Comparison of ENCODE assay signal across 8 cellular contexts in genomic region chr7:73682745-73683055, GRCh38. TPM values are rescaled to one million over a fixed set of nuclear protein-coding genes. Genes with fewer than 3 reads are reported as not detected.
A peak's percentile ranks its signal among the peaks of the same experiment; 100 is the strongest.
DNase-seq lines count a peak whose midpoint lies in the region; ATAC-seq and TF ChIP-seq lines count a peak whose summit lies in the region.

No MANE protein-coding gene starts in this region.

- H3K4me1 Mint-ChIP-seq in chondrocyte (ENCODE audit: low read depth): peaks cover 37% of the 10 kb centered on the region

- H3K9ac ChIP-seq in HUES6 (ENCODE audit: low read length): peak overlapping the region; percentile 89

- no peaks in the 10 kb centered on the region for H3K9me3 Mint-ChIP-seq in chondrocyte (ENCODE audit: low read depth)

- peak overlapping the region; percentile 82 for H3K4me3 ChIP-seq in GM06990 (replicated peaks; ENCODE audit: low read depth, low read length)
- peak overlapping the region; percentile 93 for H3K4me3 ChIP-seq in HUES6 (ENCODE audit: low read depth, low read length)
- peak overlapping the region; percentile 93 to 97 for H3K4me3 ChIP-seq in muscle layer of duodenum (ENCODE audit: low read depth in 1 of 2, low read length in 2 of 2)

- peak overlapping the region; percentile 98 for H3K4me3 Mint-ChIP-seq in chondrocyte (ENCODE audit: unreplicated experiment)

- DNase-seq in GM06990 (ENCODE audit: extremely low read depth, insufficient read length): no peak
- DNase-seq in chondrocyte (ENCODE audit: low spot score): no peak
- DNase-seq in LoVo (ENCODE audit: low spot score): no peak
- DNase-seq in NCI-H524 (lab: John Stamatoyannopoulos, UW): no peak
- no peak for DNase-seq in NOMO-1 treated with dmso at 0.1 percent for 144 hours (lab: John Stamatoyannopoulos, UW; ENCODE audit: unreplicated experiment)

- no peaks in the 10 kb centered on the region for H3K27me3 Mint-ChIP-seq in chondrocyte (ENCODE audit: low read depth)

- H3K27me3 ChIP-seq in GM06990 (replicated peaks; ENCODE audit: control insufficient read depth, insufficient read depth, low read length) (no peaks in the 10 kb centered on the region), HUES6 (ENCODE audit: control insufficient read depth, insufficient read depth, low read length) (no peaks in the 10 kb centered on the region), muscle layer of duodenum (ENCODE audit: low read depth, low read length) (no peaks in the 10 kb centered on the region)

- peak overlapping the region; percentile 95 for H3K27ac Mint-ChIP-seq in chondrocyte (ENCODE audit: unreplicated experiment)

- H3K4me1 ChIP-seq in HUES6 (ENCODE audit: control insufficient read depth, insufficient read depth, low read length) (peaks cover 12% of the 10 kb centered on the region; the same call in 1 of the 2 replicates), muscle layer of duodenum (ENCODE audit: control insufficient read depth in 1 of 2, insufficient read depth in 2 of 2, low read length in 2 of 2) (peaks cover 10 to 35% of the 10 kb centered on the region in 2 donors)

- H3K9me3 ChIP-seq in HUES6 (ENCODE audit: control insufficient read depth, insufficient read depth, low read depth, low read length) (no peaks in the 10 kb centered on the region), muscle layer of duodenum (ENCODE audit: control insufficient read depth in 1 of 2, low read length in 2 of 2) (no peaks in the 10 kb centered on the region)

- ATAC-seq in GM18520 (IDR thresholded peaks at IDR 0.05; ENCODE audit: unreplicated experiment): no peak

- H3K27ac ChIP-seq in HUES6 (ENCODE audit: low read depth, low read length) (peak overlapping the region; percentile 66; the same call in 1 of the 2 replicates), muscle layer of duodenum (ENCODE audit: low read length) (peak overlapping the region; percentile 84)

- H3K36me3 Mint-ChIP-seq in chondrocyte (ENCODE audit: low read depth): peaks cover 11% of the 10 kb centered on the region

- peaks cover 13% of the 10 kb centered on the region for H3K36me3 ChIP-seq in GM06990 (ENCODE audit: control insufficient read depth, insufficient read depth, low read length)
- H3K36me3 ChIP-seq in HUES6 (ENCODE audit: control insufficient read depth, insufficient read depth, low read length): peaks cover 33% of the 10 kb centered on the region
- H3K36me3 ChIP-seq in muscle layer of duodenum (ENCODE audit: control insufficient read depth in 1 of 2, insufficient read depth in 2 of 2, low read length in 2 of 2): peaks cover 4 to 32% of the 10 kb centered on the region in 2 donors

- TF ChIP-seq CTCF in GM06990 (IDR thresholded peaks at IDR 0.05; ENCODE audit: insufficient read depth, low read length, poor library complexity, severe bottlenecking) (no peak), chondrocyte (IDR thresholded peaks at IDR 0.05) (no peak)

RNA-seq across cellular contexts. Expression of gene DNAJC30, which starts 0.6 kb away (rescaled TPM):
- total RNA-seq in chondrocyte: 9.5 to 15.2 TPM (median 10.2 TPM) in 3 replicates

RNA-seq across cellular contexts. Expression of gene BUD23, which starts 0.7 kb away (rescaled TPM):
- total RNA-seq in chondrocyte: 39.2 to 43.4 TPM (median 42.6 TPM) in 3 replicates

RNA-seq across cellular contexts. Expression of gene VPS37D, which starts 15.1 kb away (rescaled TPM):
- 4.9 to 6.6 TPM (median 6.2 TPM) in 3 replicates for total RNA-seq in chondrocyte

RNA-seq across cellular contexts. Expression of gene STX1A, which starts 36.8 kb away (rescaled TPM):
- 19.1 to 33.5 TPM (median 20.9 TPM) in 3 replicates for total RNA-seq in chondrocyte

RNA-seq across cellular contexts. Expression of gene ABHD11, which starts 55.9 kb away (rescaled TPM):
- total RNA-seq in chondrocyte: 11.2 to 15.3 TPM (median 15.0 TPM) in 3 replicates
